Comparison of ENCODE assay signal across 8 cellular contexts in the genomic region with DNA sequence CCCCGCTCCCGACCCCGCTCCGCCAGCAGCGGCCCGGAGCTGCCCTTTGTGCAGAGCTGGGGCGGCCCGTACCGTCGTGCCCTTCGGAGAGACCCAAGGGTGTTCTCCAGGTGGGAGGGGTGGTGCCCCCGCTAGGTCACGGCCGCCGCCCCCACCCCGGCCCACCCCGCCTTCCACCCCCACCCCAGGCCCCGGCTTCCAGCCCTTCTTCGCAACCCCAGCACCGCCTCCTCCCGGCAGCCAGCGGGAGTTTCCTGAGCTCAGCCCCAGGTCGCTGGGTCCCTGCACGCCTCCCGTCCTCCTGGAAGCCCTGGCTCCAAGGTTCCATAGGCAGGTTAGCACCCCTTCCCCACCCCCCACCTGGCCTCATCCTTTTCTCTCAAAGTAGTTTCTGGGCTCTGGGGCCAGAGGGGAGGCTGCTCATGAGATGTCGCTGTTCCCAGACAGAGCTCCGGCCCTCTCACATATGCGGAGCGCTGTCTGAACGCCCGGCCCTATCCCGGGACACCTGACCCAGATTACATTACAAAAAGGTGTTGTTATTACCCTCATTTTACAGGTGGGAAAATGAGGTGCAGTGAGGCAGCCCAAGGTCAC. TPM values are rescaled to one million over a fixed set of nuclear protein-coding genes. Genes with fewer than 3 reads are reported as not detected.
A peak's percentile ranks its signal among the peaks of the same experiment; 100 is the strongest.
DNase-seq lines count a peak whose midpoint lies in the region; FAIRE-seq and TF ChIP-seq lines count a peak whose summit lies in the region.

No MANE protein-coding gene starts in this region.

- H3K36me3 ChIP-seq in Caco-2 (ENCODE audit: control insufficient read depth, insufficient read depth, low read length) (no peaks in the 10 kb centered on the region), H7 (replicated peaks; ENCODE audit: control insufficient read depth, insufficient read depth, low read length) (no peaks in the 10 kb centered on the region)

- no peaks in the 10 kb centered on the region for H3K9me3 ChIP-seq in Caco-2

- H3K9me3 Mint-ChIP-seq in Caco-2 (ENCODE audit: unreplicated experiment) (no peaks in the 10 kb centered on the region), glutamatergic neuron (ENCODE audit: unreplicated experiment) (peaks cover 2% of the 10 kb centered on the region)
- H3K9me3 Mint-ChIP-seq in activated CD4-positive, alpha-beta memory T cell treated with anti-CD3 and anti-CD28 coated beads for 36 hours = no peaks in the 10 kb centered on the region

- no peak for FAIRE-seq in frontal cortex (lab: Jason Lieb, UNC)

- intact Hi-C loops in Caco-2 (cut with micrococcal nuclease; ENCODE audit: unreplicated experiment) = loop anchor here (1.0 to 2.0 kb wide), 3 partner anchors 15 to 42 kb away; no protein-coding TSS in a partner anchor
- intact Hi-C loops in activated CD4-positive, alpha-beta memory T cell treated with anti-CD3 and anti-CD28 coated beads for 36 hours (cut with micrococcal nuclease) = no loop called here

- H3K27ac Mint-ChIP-seq in Caco-2 (ENCODE audit: unreplicated experiment) (no peak overlapping the region), glutamatergic neuron (ENCODE audit: unreplicated experiment) (no peak overlapping the region)
- H3K27ac Mint-ChIP-seq in activated CD4-positive, alpha-beta memory T cell treated with anti-CD3 and anti-CD28 coated beads for 36 hours = no peak overlapping the region

- BruUV-seq in Caco-2 (replicated peaks; lab: Mats Ljungman, UMichigan) = TSS peak; percentile 78

- H3K4me1 ChIP-seq in Caco-2 = peaks cover 52% of the 10 kb centered on the region

- H3K27me3 Mint-ChIP-seq in Caco-2 (ENCODE audit: insufficient read depth, unreplicated experiment) (no peaks in the 10 kb centered on the region), glutamatergic neuron (ENCODE audit: unreplicated experiment) (no peaks in the 10 kb centered on the region)
- peaks cover 16% of the 10 kb centered on the region for H3K27me3 Mint-ChIP-seq in activated CD4-positive, alpha-beta memory T cell treated with anti-CD3 and anti-CD28 coated beads for 36 hours

- TF ChIP-seq CTCF in Caco-2 (IDR thresholded peaks at IDR 0.05; ENCODE audit: insufficient read depth in 1 of 2, low read depth in 1 of 2, low read length in 1 of 2, severe bottlenecking in 1 of 2, unreplicated experiment in 1 of 2) = peak; percentile 32 to 40
- peak; percentile 65 for TF ChIP-seq CTCF in glutamatergic neuron (IDR thresholded peaks at IDR 0.05; ENCODE audit: partially characterized antibody, unreplicated experiment)

- POLR2A ChIA-PET in Caco-2 (lab: Charles Lee) = interaction anchor here (0.6 to 1.6 kb wide), 7 partner anchors 10 to 47 kb away, joined by 4 to 23 read pairs (median 5); partner anchors contain the start of genes FGFR3 and TMEM129
- POLR2A ChIA-PET in activated CD4-positive, alpha-beta memory T cell treated with anti-CD3 and anti-CD28 coated beads for 36 hours (lab: Charles Lee) = no interaction called here

- H3K4me1 Mint-ChIP-seq in Caco-2 (ENCODE audit: low read depth, unreplicated experiment) = peaks cover 12% of the 10 kb centered on the region
- peaks cover 2% of the 10 kb centered on the region for H3K4me1 Mint-ChIP-seq in activated CD4-positive, alpha-beta memory T cell treated with anti-CD3 and anti-CD28 coated beads for 36 hours (ENCODE audit: low read depth)
- H3K4me1 Mint-ChIP-seq in glutamatergic neuron (ENCODE audit: low read depth, unreplicated experiment) = no peaks in the 10 kb centered on the region

- H3K4me3 Mint-ChIP-seq in Caco-2 (ENCODE audit: unreplicated experiment) (peak overlapping the region; percentile 69), glutamatergic neuron (ENCODE audit: unreplicated experiment) (peak overlapping the region; percentile 15)
- H3K4me3 Mint-ChIP-seq in activated CD4-positive, alpha-beta memory T cell treated with anti-CD3 and anti-CD28 coated beads for 36 hours = no peak overlapping the region

- H3K36me3 Mint-ChIP-seq in Caco-2 (ENCODE audit: insufficient read depth, unreplicated experiment) = peaks cover 6% of the 10 kb centered on the region
- H3K36me3 Mint-ChIP-seq in activated CD4-positive, alpha-beta memory T cell treated with anti-CD3 and anti-CD28 coated beads for 36 hours = no peaks in the 10 kb centered on the region
- H3K36me3 Mint-ChIP-seq in glutamatergic neuron (ENCODE audit: unreplicated experiment) = no peaks in the 10 kb centered on the region

- peak; percentile 84 to 87 for DNase-seq in Caco-2
- DNase-seq in H7 = peak; percentile 97
- peak; percentile 54 for DNase-seq in activated CD4-positive, alpha-beta memory T cell treated with anti-CD3 and anti-CD28 coated beads for 36 hours
- peak; percentile 82 for DNase-seq in glutamatergic neuron
- DNase-seq in stimulated activated CD4-positive, alpha-beta T cell treated with anti-CD3 and anti-CD28 coated beads, Interleukin-4, amount 100 ng/mL, for 1 hour = peak; percentile 33
- DNase-seq in frontal cortex (ENCODE audit: low spot score in 2 of 2) = no peak
- DNase-seq in NCI-H1048 (lab: John Stamatoyannopoulos, UW) = no peak
- DNase-seq in activated CD4-positive, CD25-positive, alpha-beta regulatory T cell treated with anti-CD3 and anti-CD28 coated beads, Interleukin-2, amount 50 U/mL, for 72 hours = no peak

- H3K27me3 ChIP-seq in Caco-2 (replicated peaks; ENCODE audit: control insufficient read depth, insufficient read depth, low read length) (no peaks in the 10 kb centered on the region), H7 (ENCODE audit: control insufficient read depth, insufficient read depth, low read length) (peaks cover 1% of the 10 kb centered on the region; the same call in 1 of the 2 replicates)

- CTCF ChIA-PET in Caco-2 (lab: Charles Lee) = interaction anchor here (0.5 to 2.2 kb wide), 22 partner anchors 9 to 644 kb away, joined by 3 to 35 read pairs (median 5); partner anchors contain the start of genes FGFR3 and UVSSA
- CTCF ChIA-PET in activated CD4-positive, alpha-beta memory T cell treated with anti-CD3 and anti-CD28 coated beads for 36 hours (lab: Charles Lee) = interaction anchor here (0.8 to 2.4 kb wide), 8 partner anchors 9 to 74 kb away, joined by 3 to 21 read pairs (median 4); no protein-coding TSS in a partner anchor

- H3K4me3 ChIP-seq in Caco-2 (ENCODE audit: low read depth, low read length) (peak overlapping the region; percentile 42), H7 (ENCODE audit: insufficient read depth, low read depth, low read length) (peak overlapping the region; percentile 28)

RNA-seq across cellular contexts. Expression of gene FGFR3, which starts 25.2 kb away (rescaled TPM):
- total RNA-seq in Caco-2 (2022) = 112 and 132 TPM in 2 replicates
- 37.5 and 43.6 TPM in 2 replicates for total RNA-seq in H7 (2014; rRNA removed; shearing (Covaris generic))
- under 1 TPM; 0.21 to 0.27 TPM for total RNA-seq in activated CD4-positive, alpha-beta memory T cell treated with anti-CD3 and anti-CD28 coated beads for 36 hours
- 11.3 TPM for total RNA-seq in glutamatergic neuron (ENCODE audit: unreplicated experiment)
- 6.9 TPM for total RNA-seq in frontal cortex

RNA-seq across cellular contexts. Expression of gene TACC3, which starts 46.5 kb away (rescaled TPM):
- total RNA-seq in Caco-2 (2022) (104 and 106 TPM in 2 replicates), glutamatergic neuron (ENCODE audit: unreplicated experiment) (23.0 TPM), frontal cortex (2.0 TPM)
- total RNA-seq in H7 (2014; rRNA removed; shearing (Covaris generic)) = 54.0 and 69.0 TPM in 2 replicates
- total RNA-seq in activated CD4-positive, alpha-beta memory T cell treated with anti-CD3 and anti-CD28 coated beads for 36 hours = 100 to 1,000 TPM; 194 to 201 TPM

RNA-seq across cellular contexts. Expression of gene TMEM129, which starts 46.7 kb away (rescaled TPM):
- total RNA-seq in Caco-2 (2022) (36.5 and 39.0 TPM in 2 replicates), glutamatergic neuron (ENCODE audit: unreplicated experiment) (23.8 TPM), frontal cortex (13.5 TPM)
- 69.7 and 86.0 TPM in 2 replicates for total RNA-seq in H7 (2014; rRNA removed; shearing (Covaris generic))
- total RNA-seq in activated CD4-positive, alpha-beta memory T cell treated with anti-CD3 and anti-CD28 coated beads for 36 hours = 10 to 100 TPM; 16.2 to 18.1 TPM

RNA-seq across cellular contexts. Expression of gene SLBP, which starts 55.7 kb away (rescaled TPM):
- 113 and 116 TPM in 2 replicates for total RNA-seq in Caco-2 (2022)
- 75.3 and 82.2 TPM in 2 replicates for total RNA-seq in H7 (2014; rRNA removed; shearing (Covaris generic))
- total RNA-seq in activated CD4-positive, alpha-beta memory T cell treated with anti-CD3 and anti-CD28 coated beads for 36 hours = 100 to 1,000 TPM; 103 to 106 TPM
- total RNA-seq in glutamatergic neuron (ENCODE audit: unreplicated experiment) = 25.0 TPM
- total RNA-seq in frontal cortex = 51.0 TPM

Comparison
In these comparisons a context has a peak if more than half of its experiments do, and no peak if none do; other contexts are left out.
1. DNase-seq: peak in Caco-2 (2 of 2), H7 (single experiment), activated CD4-positive, alpha-beta memory T cell treated with anti-CD3 and anti-CD28 coated beads for 36 hours (single experiment), glutamatergic neuron (single experiment) and stimulated activated CD4-positive, alpha-beta T cell treated with anti-CD3 and anti-CD28 coated beads, Interleukin-4, amount 100 ng/mL, for 1 hour (single experiment); none in frontal cortex (0 of 2), NCI-H1048 (single experiment) and activated CD4-positive, CD25-positive, alpha-beta regulatory T cell treated with anti-CD3 and anti-CD28 coated beads, Interleukin-2, amount 50 U/mL, for 72 hours (single experiment).